13 cellular contexts compared by ENCODE assay signal in the genomic region with DNA sequence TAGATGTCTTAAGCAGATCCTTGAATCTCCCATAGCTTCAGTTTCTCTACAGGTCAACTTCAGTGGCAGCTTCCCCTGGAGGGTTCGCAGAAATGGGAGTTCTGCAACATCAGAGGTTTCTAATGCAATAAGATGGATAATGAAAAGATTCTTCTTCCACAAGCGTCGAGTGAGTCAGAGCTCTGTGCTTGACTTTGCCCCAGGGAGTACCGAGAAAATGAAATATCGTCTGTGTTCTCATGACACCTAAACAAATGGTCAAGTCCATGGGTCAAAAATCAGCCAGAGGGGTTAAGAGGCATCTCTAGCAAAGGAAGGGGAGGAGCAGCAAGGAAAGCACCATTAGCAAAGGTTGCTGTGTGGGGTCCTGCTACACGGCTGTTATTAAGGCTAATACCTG. TPM values are rescaled to one million over a fixed set of nuclear protein-coding genes. Genes with fewer than 3 reads are reported as not detected.
DNase-seq lines count a peak whose midpoint lies in the region; ATAC-seq and TF ChIP-seq lines count a peak whose summit lies in the region.
"Had no signal": no experiment of that assay in that cellular context is flagged by ENCODE, and none has a peak within 500 bp of the region (broad histone marks: within the 10 kb centered on the region; RNA-seq: fewer than 3 reads in every experiment).

No MANE protein-coding gene starts in this region.

- H3K27me3 ChIP-seq in SJSA1 (replicated peaks) (no peaks in the 10 kb centered on the region), ovary (no peaks in the 10 kb centered on the region)

- H3K4me1 ChIP-seq in SJSA1 (replicated peaks) = peaks cover 68% of the 10 kb centered on the region
- peaks cover 7% of the 10 kb centered on the region for H3K4me1 ChIP-seq in ovary (ENCODE audit: insufficient read depth)

- H3K27ac ChIP-seq in SJSA1 (peak overlapping the region; percentile 81), ovary (no peak overlapping the region)

- H3K27me3 Mint-ChIP-seq in stimulated activated memory B cell treated with anti-CD40 and anti-IgM and Interleukin-4, amounts not matched to agents 10 μg/mL and 1 μg/mL and 100 μg/mL, for 72 hours = peaks cover 24% of the 10 kb centered on the region

- H3K4me3 Mint-ChIP-seq in stimulated activated memory B cell treated with anti-CD40 and anti-IgM and Interleukin-4, amounts not matched to agents 10 μg/mL and 1 μg/mL and 100 μg/mL, for 72 hours = no peak overlapping the region
- H3K4me3 Mint-ChIP-seq: CD8-positive, alpha-beta memory T cell; IgD-negative memory B cell had no signal

- peak; percentile 18 for TF ChIP-seq EP300 in ovary (IDR thresholded peaks at IDR 0.05)

- peaks cover 14% of the 10 kb centered on the region for H3K4me1 Mint-ChIP-seq in stimulated activated memory B cell treated with anti-CD40 and anti-IgM and Interleukin-4, amounts not matched to agents 10 μg/mL and 1 μg/mL and 100 μg/mL, for 72 hours

- H3K4me3 ChIP-seq in SJSA1 (no peak overlapping the region), fibroblast of mammary gland (ENCODE audit: control insufficient read depth, low read depth, low read length) (no peak overlapping the region), ovary (no peak overlapping the region)

- 18 to 19% (median 18%) methylated on average over 6 of the region's 6 CpGs for WGBS in ovary, 3 donors

- no peak overlapping the region for H3K27ac Mint-ChIP-seq in stimulated activated memory B cell treated with anti-CD40 and anti-IgM and Interleukin-4, amounts not matched to agents 10 μg/mL and 1 μg/mL and 100 μg/mL, for 72 hours
- H3K27ac Mint-ChIP-seq: CD8-positive, alpha-beta memory T cell; IgD-negative memory B cell had no signal

- intact Hi-C loops in ovary (cut with DNase I) = loop anchor here in 3 of 4 donors (10.0 kb wide), 3 partner anchors 138 to 398 kb away; no protein-coding TSS in a partner anchor

- TF ChIP-seq CTCF in fibroblast of mammary gland (conservative IDR thresholded peaks at IDR 0.05; ENCODE audit: control insufficient read depth, insufficient read depth, low read depth, low read length) = no peak
- no peak for TF ChIP-seq CTCF in ovary (IDR thresholded peaks at IDR 0.05)

- DNase-seq in Caki2 (ENCODE audit: low read depth) (peak; percentile 91), SJSA1 (ENCODE audit: low read depth in 1 of 2, low spot score in 2 of 2) (peak; percentile 66 to 79), fibroblast of mammary gland (ENCODE audit: low read depth) (peak; percentile 94), ovary (peak in 2 of 5 donors; percentile 35 to 50), medulla oblongata (ENCODE audit: extremely low spot score) (no peak)
- no peak for DNase-seq in activated T-cell treated with anti-CD3 and anti-CD28 coated beads, Interleukin-2, amount 50 U/mL, for 48 hours
- DNase-seq: activated effector memory CD4-positive, alpha-beta T cell treated with Interleukin-2 at 50 U/mL for 16 hours; CD8-positive, alpha-beta memory T cell; nucleus accumbens had no signal

- H3K9me3 ChIP-seq in SJSA1 (replicated peaks) (no peaks in the 10 kb centered on the region), ovary (no peaks in the 10 kb centered on the region)

- in situ Hi-C loops in Caki2 (cut with HindIII; ENCODE audit: low pct_unique_long_range_greater_than_20kb, low sequenced_read_pairs) = loop anchor here (25.0 kb wide), 1 partner anchor 476 kb away; no protein-coding TSS in a partner anchor

- TF ChIP-seq POLR2A in ovary (IDR thresholded peaks at IDR 0.05) = no peak

- H3K9me3 Mint-ChIP-seq in stimulated activated memory B cell treated with anti-CD40 and anti-IgM and Interleukin-4, amounts not matched to agents 10 μg/mL and 1 μg/mL and 100 μg/mL, for 72 hours = no peaks in the 10 kb centered on the region
- H3K9me3 Mint-ChIP-seq: CD8-positive, alpha-beta memory T cell; IgD-negative memory B cell had no signal

- no peak for ATAC-seq in stimulated activated memory B cell treated with anti-CD40 and anti-IgM and Interleukin-4, amounts not matched to agents 10 μg/mL and 1 μg/mL and 100 μg/mL, for 72 hours
- ATAC-seq in HG03432 (IDR thresholded peaks at IDR 0.05; ENCODE audit: unreplicated experiment) = no peak
- ATAC-seq: activated CD4-positive, CD25-positive, alpha-beta regulatory T cell treated with anti-CD3 and anti-CD28 coated beads, Interleukin-2, amount 50 U/mL, for 24 hours had no signal

- H3K36me3 Mint-ChIP-seq in stimulated activated memory B cell treated with anti-CD40 and anti-IgM and Interleukin-4, amounts not matched to agents 10 μg/mL and 1 μg/mL and 100 μg/mL, for 72 hours = no peaks in the 10 kb centered on the region
- H3K36me3 Mint-ChIP-seq: CD8-positive, alpha-beta memory T cell had no signal

- no peaks in the 10 kb centered on the region for H3K36me3 ChIP-seq in SJSA1
- H3K36me3 ChIP-seq in ovary = no peaks in the 10 kb centered on the region

RNA-seq across cellular contexts. Expression of a gene that starts 3.2 kb away (rescaled TPM):
- total RNA-seq in Caki2 (2014; rRNA removed; shearing (Covaris generic); ENCODE audit: low replicate concordance) = 25.0 and 28.4 TPM in 2 replicates
- 2.8 and 4.4 TPM in 2 replicates for total RNA-seq in SJSA1 (2014; rRNA removed; shearing (Covaris generic))
- 1 to 10 TPM in 6 of 7 donors, under 1 TPM in 1; 0.95 to 9.1 (median 3.6) TPM for total RNA-seq in ovary
- polyA plus RNA-seq in ovary = 1 to 10 TPM in 1 of 2 donors, under 1 TPM in 1; 0.87 to 1.9 TPM
- total RNA-seq: CD8-positive, alpha-beta memory T cell had no signal
- polyA plus RNA-seq: CD8-positive, alpha-beta memory T cell; IgD-negative memory B cell had no signal

Comparison
In these comparisons a context has a peak if more than half of its experiments do, and no peak if none do; other contexts are left out.
1. DNase-seq: peak in Caki2 (single experiment), SJSA1 (2 of 2) and fibroblast of mammary gland (single experiment); none in medulla oblongata (single experiment) and activated T-cell treated with anti-CD3 and anti-CD28 coated beads, Interleukin-2, amount 50 U/mL, for 48 hours (0 of 2).